33 cellular contexts compared by ENCODE assay signal in the genomic region with DNA sequence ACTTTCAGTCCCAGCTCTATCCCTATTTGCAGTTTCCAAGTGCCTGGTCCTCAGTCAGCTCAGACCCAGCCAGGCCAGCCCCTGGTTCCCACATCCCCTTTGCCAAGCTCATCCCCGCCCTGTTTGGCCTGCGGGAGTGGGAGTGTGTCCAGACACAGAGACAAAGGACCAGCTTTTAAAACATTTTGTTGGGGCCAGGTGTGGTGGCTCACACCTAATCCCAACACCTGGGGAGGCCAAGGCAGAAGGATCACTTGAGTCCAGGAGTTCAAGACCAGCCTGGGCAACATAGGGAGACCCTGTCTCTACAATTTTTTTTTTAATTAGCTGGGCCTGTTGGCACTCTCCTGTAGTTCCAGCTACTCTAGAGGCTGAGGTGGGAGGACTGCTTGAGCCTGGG. TPM values are rescaled to one million over a fixed set of nuclear protein-coding genes. Genes with fewer than 3 reads are reported as not detected.
"Had no signal": no experiment of that assay in that cellular context is flagged by ENCODE, and none has a peak within 500 bp of the region (broad histone marks: within the 10 kb centered on the region; RNA-seq: fewer than 3 reads in every experiment).

No MANE protein-coding gene starts in this region.

- H3K27me3 Mint-ChIP-seq: activated CD4-positive, alpha-beta memory T cell treated with anti-CD3 and anti-CD28 coated beads for 36 hours; activated CD4-positive, alpha-beta T cell treated with anti-CD3 and anti-CD28 coated beads for 36 hours; activated CD8-positive, alpha-beta memory T cell treated with anti-CD3 and anti-CD28 coated beads, Interleukin-2, amount 10 ng/mL, durations not matched to agents 7 days and 5 days; effector memory CD8-positive, alpha-beta T cell had no signal

- H3K9me3 ChIP-seq: ascending aorta, breast epithelium, esophagus muscularis mucosa, gastrocnemius medialis had no signal

- H3K4me1 ChIP-seq: breast epithelium, foreskin keratinocyte had no signal

- H3K4me1 Mint-ChIP-seq: activated CD4-positive, alpha-beta T cell treated with anti-CD3 and anti-CD28 coated beads for 36 hours; activated naive CD4-positive, alpha-beta T cell treated with anti-CD3 and anti-CD28 coated beads, Interleukin-2, amount 10 ng/mL, durations not matched to agents 7 days and 5 days had no signal

- H3K36me3 ChIP-seq: ascending aorta, breast epithelium, cardiac muscle cell, esophagus muscularis mucosa had no signal

- H3K27ac Mint-ChIP-seq: activated CD4-positive, alpha-beta memory T cell treated with anti-CD3 and anti-CD28 coated beads for 36 hours; activated CD4-positive, alpha-beta T cell treated with anti-CD3 and anti-CD28 coated beads for 36 hours; activated CD4-positive, alpha-beta T cell treated with anti-CD3 and anti-CD28 coated beads, Interleukin-2, amount 10 ng/mL, durations not matched to agents 24 days and 14 days; activated CD8-positive, alpha-beta memory T cell treated with anti-CD3 and anti-CD28 coated beads, Interleukin-2, amount 10 ng/mL, durations not matched to agents 7 days and 5 days; activated CD8-positive, alpha-beta T cell treated with anti-CD3 and anti-CD28 coated beads, Interleukin-2, amount 10 ng/mL, durations not matched to agents 7 days and 5 days; activated naive CD4-positive, alpha-beta T cell treated with anti-CD3 and anti-CD28 coated beads, Interleukin-2, amount 10 ng/mL, durations not matched to agents 7 days and 5 days; activated naive CD4-positive, alpha-beta T cell treated with anti-CD3 and anti-CD28 coated beads, Interleukin-2, amount 50 U/mL, for 72 hours; activated naive CD8-positive, alpha-beta T cell treated with anti-CD3 and anti-CD28 coated beads, Interleukin-2, amount 10 ng/mL, durations not matched to agents 7 days and 5 days; activated T-helper 1 cell treated with anti-CD3 and anti-CD28 coated beads, Interleukin-12 subunit alpha, Interleukin-12 subunit beta, Interleukin-2, Interleukin-4 antibody, amounts not matched to agents 30 ng/mL and 10 ng/mL and 1 ng/mL, durations not matched to agents 14 hours and 24 hours and 36 hours; dendritic cell treated with granulocyte-macrophage colony-stimulating factor and Interleukin-4, amounts not matched to agents 40 ng/mL and 50 ng/mL, for 4 days; effector memory CD8-positive, alpha-beta T cell had no signal

- H3K4me3 ChIP-seq: ascending aorta, breast epithelium, cardiac muscle cell, coronary artery, esophagus muscularis mucosa, gastrocnemius medialis had no signal

- H3K9me3 Mint-ChIP-seq: activated CD4-positive, alpha-beta T cell treated with anti-CD3 and anti-CD28 coated beads, Interleukin-2, amount 10 ng/mL, durations not matched to agents 24 days and 14 days; activated naive CD4-positive, alpha-beta T cell treated with anti-CD3 and anti-CD28 coated beads, Interleukin-2, amount 10 ng/mL, durations not matched to agents 7 days and 5 days; activated naive CD4-positive, alpha-beta T cell treated with anti-CD3 and anti-CD28 coated beads, Interleukin-2, amount 50 U/mL, for 72 hours; activated naive CD8-positive, alpha-beta T cell treated with anti-CD3 and anti-CD28 coated beads, Interleukin-2, amount 10 ng/mL, durations not matched to agents 7 days and 5 days; activated T-helper 1 cell treated with anti-CD3 and anti-CD28 coated beads, Interleukin-12 subunit alpha, Interleukin-12 subunit beta, Interleukin-2, Interleukin-4 antibody, amounts not matched to agents 30 ng/mL and 10 ng/mL and 1 ng/mL, durations not matched to agents 14 hours and 24 hours and 36 hours; dendritic cell treated with granulocyte-macrophage colony-stimulating factor and Interleukin-4, amounts not matched to agents 40 ng/mL and 50 ng/mL, for 4 days; effector memory CD8-positive, alpha-beta T cell had no signal

- H3K4me3 Mint-ChIP-seq: activated CD4-positive, alpha-beta memory T cell treated with anti-CD3 and anti-CD28 coated beads for 36 hours; activated CD4-positive, alpha-beta T cell treated with anti-CD3 and anti-CD28 coated beads for 36 hours; activated CD4-positive, alpha-beta T cell treated with anti-CD3 and anti-CD28 coated beads, Interleukin-2, amount 10 ng/mL, durations not matched to agents 24 days and 14 days; activated CD8-positive, alpha-beta memory T cell treated with anti-CD3 and anti-CD28 coated beads, Interleukin-2, amount 10 ng/mL, durations not matched to agents 7 days and 5 days; activated CD8-positive, alpha-beta T cell treated with anti-CD3 and anti-CD28 coated beads, Interleukin-2, amount 10 ng/mL, durations not matched to agents 7 days and 5 days; activated naive CD4-positive, alpha-beta T cell treated with anti-CD3 and anti-CD28 coated beads, Interleukin-2, amount 10 ng/mL, durations not matched to agents 7 days and 5 days; activated naive CD8-positive, alpha-beta T cell treated with anti-CD3 and anti-CD28 coated beads, Interleukin-2, amount 10 ng/mL, durations not matched to agents 7 days and 5 days; activated T-helper 1 cell treated with anti-CD3 and anti-CD28 coated beads, Interleukin-12 subunit alpha, Interleukin-12 subunit beta, Interleukin-2, Interleukin-4 antibody, amounts not matched to agents 30 ng/mL and 10 ng/mL and 1 ng/mL, durations not matched to agents 14 hours and 24 hours and 36 hours; brain; dendritic cell treated with granulocyte-macrophage colony-stimulating factor and Interleukin-4, amounts not matched to agents 40 ng/mL and 50 ng/mL, for 4 days; effector memory CD8-positive, alpha-beta T cell had no signal

- H3K27me3 ChIP-seq: ascending aorta, breast epithelium, cardiac muscle cell, esophagus muscularis mucosa, gastrocnemius medialis had no signal

- ATAC-seq: activated CD4-positive, alpha-beta T cell treated with anti-CD3 and anti-CD28 coated beads for 36 hours; activated CD8-positive, alpha-beta memory T cell treated with anti-CD3 and anti-CD28 coated beads, Interleukin-2, amount 10 ng/mL, durations not matched to agents 7 days and 5 days; activated CD8-positive, alpha-beta T cell treated with anti-CD3 and anti-CD28 coated beads, Interleukin-2, amount 10 ng/mL, durations not matched to agents 7 days and 5 days; activated naive CD4-positive, alpha-beta T cell treated with anti-CD3 and anti-CD28 coated beads, Interleukin-2, amount 50 U/mL, for 72 hours; effector memory CD8-positive, alpha-beta T cell; foreskin keratinocyte; gastrocnemius medialis had no signal

- H3K27ac ChIP-seq: ascending aorta, breast epithelium, cardiac muscle cell, coronary artery, esophagus muscularis mucosa, foreskin keratinocyte, gastrocnemius medialis had no signal

- DNase-seq: activated CD4-positive, alpha-beta memory T cell treated with anti-CD3 and anti-CD28 coated beads for 36 hours; activated CD4-positive, alpha-beta T cell treated with anti-CD3 and anti-CD28 coated beads for 36 hours; activated CD4-positive, alpha-beta T cell treated with anti-CD3 and anti-CD28 coated beads, Interleukin-2, amount 10 ng/mL, durations not matched to agents 24 days and 14 days; activated CD4-positive, CD25-positive, alpha-beta regulatory T cell; activated CD4-positive, CD25-positive, alpha-beta regulatory T cell treated with anti-CD3 and anti-CD28 coated beads, Interleukin-2, amount 50 U/mL, for 72 hours; activated CD8-positive, alpha-beta memory T cell treated with anti-CD3 and anti-CD28 coated beads, Interleukin-2, amount 10 ng/mL, durations not matched to agents 7 days and 5 days; activated CD8-positive, alpha-beta memory T cell treated with anti-CD3 and anti-CD28 coated beads, Interleukin-2, amount 50 U/mL, for 4 hours; activated CD8-positive, alpha-beta T cell treated with anti-CD3 and anti-CD28 coated beads, Interleukin-2, amount 10 ng/mL, durations not matched to agents 7 days and 5 days; activated gamma-delta T cell; activated naive CD4-positive, alpha-beta T cell; activated naive CD4-positive, alpha-beta T cell treated with anti-CD3 and anti-CD28 coated beads, Interleukin-2, amount 10 ng/mL, durations not matched to agents 7 days and 5 days; activated naive CD8-positive, alpha-beta T cell treated with anti-CD3 and anti-CD28 coated beads, Interleukin-2, amount 10 ng/mL, durations not matched to agents 7 days and 5 days; activated T-cell treated with anti-CD3 and anti-CD28 coated beads, Interleukin-2, amount 50 U/mL, for 1 hour; activated T-cell treated with anti-CD3 and anti-CD28 coated beads, Interleukin-2, amount 50 U/mL, for 48 hours; central memory CD4-positive, alpha-beta T cell; effector CD4-positive, alpha-beta T cell; effector memory CD8-positive, alpha-beta T cell; erythroblast; foreskin keratinocyte; gastrocnemius medialis; glutamatergic neuron; T-helper 2 cell had no signal

- H3K36me3 Mint-ChIP-seq: activated CD4-positive, alpha-beta memory T cell treated with anti-CD3 and anti-CD28 coated beads for 36 hours; activated CD8-positive, alpha-beta memory T cell treated with anti-CD3 and anti-CD28 coated beads, Interleukin-2, amount 10 ng/mL, durations not matched to agents 7 days and 5 days; activated naive CD4-positive, alpha-beta T cell treated with anti-CD3 and anti-CD28 coated beads, Interleukin-2, amount 10 ng/mL, durations not matched to agents 7 days and 5 days; activated naive CD4-positive, alpha-beta T cell treated with anti-CD3 and anti-CD28 coated beads, Interleukin-2, amount 50 U/mL, for 72 hours; activated naive CD8-positive, alpha-beta T cell treated with anti-CD3 and anti-CD28 coated beads, Interleukin-2, amount 10 ng/mL, durations not matched to agents 7 days and 5 days had no signal

RNA-seq across cellular contexts. Expression of gene STH, which starts 1.7 kb away (rescaled TPM):
- total RNA-seq: activated CD4-positive, alpha-beta memory T cell treated with anti-CD3 and anti-CD28 coated beads for 36 hours; activated CD4-positive, alpha-beta T cell treated with anti-CD3 and anti-CD28 coated beads for 36 hours; activated CD4-positive, alpha-beta T cell treated with anti-CD3 and anti-CD28 coated beads, Interleukin-2, amount 10 ng/mL, durations not matched to agents 24 days and 14 days; activated CD8-positive, alpha-beta memory T cell treated with anti-CD3 and anti-CD28 coated beads for 36 hours; activated CD8-positive, alpha-beta memory T cell treated with anti-CD3 and anti-CD28 coated beads, Interleukin-2, amount 10 ng/mL, durations not matched to agents 7 days and 5 days; activated CD8-positive, alpha-beta T cell treated with anti-CD3 and anti-CD28 coated beads, Interleukin-2, amount 10 ng/mL, durations not matched to agents 7 days and 5 days; activated naive CD4-positive, alpha-beta T cell treated with anti-CD3 and anti-CD28 coated beads, Interleukin-2, amount 50 U/mL, for 72 hours; activated naive CD8-positive, alpha-beta T cell treated with anti-CD3 and anti-CD28 coated beads, Interleukin-2, amount 10 ng/mL, durations not matched to agents 7 days and 5 days; activated T-helper 1 cell treated with anti-CD3 and anti-CD28 coated beads, Interleukin-12 subunit alpha, Interleukin-12 subunit beta, Interleukin-2, Interleukin-4 antibody, amounts not matched to agents 30 ng/mL and 10 ng/mL and 1 ng/mL, durations not matched to agents 14 hours and 24 hours and 36 hours; ascending aorta; breast epithelium; cardiac muscle cell; esophagus muscularis mucosa; foreskin keratinocyte; gastrocnemius medialis; T-helper 1 cell treated with Interleukin-12 subunit alpha and Interleukin-12 subunit beta and Interleukin-4 antibody, amounts not matched to agents 30 ng/mL and 1 ng/mL, for 36 hours had no signal
